3 cellular contexts compared by ENCODE assay signal in the genomic region with DNA sequence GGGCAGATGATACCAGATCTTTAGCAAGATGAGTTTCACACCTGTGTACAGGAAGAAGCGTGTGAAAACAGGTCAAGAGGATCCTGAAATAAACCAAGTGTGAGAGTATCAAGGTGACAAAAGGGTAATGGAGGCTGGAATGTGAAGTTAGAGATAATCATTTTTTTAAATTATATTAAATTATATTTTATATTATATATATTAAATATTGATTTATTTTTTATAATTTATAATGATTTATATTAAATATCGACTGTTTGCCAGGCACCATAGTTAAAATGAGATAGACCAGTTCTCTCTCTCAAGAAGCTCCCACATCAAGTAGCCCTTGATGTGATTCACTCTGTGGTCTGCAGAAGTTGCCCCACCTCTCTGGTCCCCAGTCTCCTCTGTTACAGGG.
"Had no signal": no experiment of that assay in that cellular context is flagged by ENCODE, and none has a peak within 500 bp of the region (broad histone marks: within the 10 kb centered on the region; RNA-seq: fewer than 3 reads in every experiment).

No MANE protein-coding gene starts in this region.

- H3K36me3 Mint-ChIP-seq: IgD-negative memory B cell had no signal

- H3K9me3 Mint-ChIP-seq: IgD-negative memory B cell had no signal

- H3K27ac Mint-ChIP-seq: IgD-negative memory B cell had no signal

- H3K4me3 Mint-ChIP-seq: IgD-negative memory B cell had no signal

- H3K27ac ChIP-seq: HL-60 had no signal

- H3K4me3 ChIP-seq: K562 had no signal
